7 cellular contexts compared by ENCODE assay signal in genomic region chr7:39372383-39372782, GRCh38.
"Had no signal": no experiment of that assay in that cellular context is flagged by ENCODE, and none has a peak within 500 bp of the region (broad histone marks: within the 10 kb centered on the region; RNA-seq: fewer than 3 reads in every experiment).

No MANE protein-coding gene starts in this region.

- DNase-seq: IMR-90, KBM-7, KG1 had no signal

- H3K9ac ChIP-seq: KMS-11 had no signal

- H3K4me2 ChIP-seq: KMS-11 had no signal

- H3K27ac ChIP-seq: HL-60, KMS-11 had no signal

- FAIRE-seq: HepG2, HTR-8/SVneo had no signal

- ATAC-seq: HepG2 had no signal
